In genomic region chr11:80958414-80958813, GRCh38 we compare ENCODE assay signal across 2 cellular contexts.
TF ChIP-seq lines count a peak whose summit lies in the region.

No MANE protein-coding gene starts in this region.

TF ChIP-seq in A549, 52 proteins besides CTCF, POLR2A, EP300 and RAD21:
- TF ChIP-seq MAFK (IDR thresholded peaks at IDR 0.05; ENCODE audit: partially characterized antibody): peak; percentile 19
- TF ChIP-seq JUN (IDR thresholded peaks at IDR 0.05): no peak
- 0 out of 2 replicates have a peak, but pooled peaks have one; percentile 26 for TF ChIP-seq NFE2L2 (conservative IDR thresholded peaks at IDR 0.05; ENCODE audit: low read length)
- no peak for TF ChIP-seq CBX8 (IDR thresholded peaks at IDR 0.05)
- TF ChIP-seq GATA3 (IDR thresholded peaks at IDR 0.05; ENCODE audit: borderline replicate concordance): no peak
- no peak for TF ChIP-seq USF2 (IDR thresholded peaks at IDR 0.05)
- no peak for TF ChIP-seq MAZ (IDR thresholded peaks at IDR 0.05; ENCODE audit: borderline replicate concordance, low read depth, low read length)
- no peak for TF ChIP-seq NPAS2 (CRISPR knock-in tag; IDR thresholded peaks at IDR 0.05; ENCODE audit: borderline replicate concordance)
- no peak for TF ChIP-seq ELK1 (IDR thresholded peaks at IDR 0.05; ENCODE audit: low read depth, low read length)
- TF ChIP-seq EHMT2 (IDR thresholded peaks at IDR 0.05; ENCODE audit: low read depth): no peak
- TF ChIP-seq CHD4 (IDR thresholded peaks at IDR 0.05; ENCODE audit: borderline replicate concordance): no peak
- TF ChIP-seq CEBPB (IDR thresholded peaks at IDR 0.05): 0 out of 4 replicates have a peak, but pooled peaks of 1 of the 2 experiments have one; percentile 10
- TF ChIP-seq MYC (IDR thresholded peaks at IDR 0.05; ENCODE audit: borderline replicate concordance, low read length): no peak
TF ChIP-seq in A549: peak in this region for 3.

TF ChIP-seq in IMR-90, 13 proteins besides CTCF, POLR2A, EP300 and RAD21:
- TF ChIP-seq NFE2L2 (IDR thresholded peaks at IDR 0.05; ENCODE audit: low read depth, low read length) (peak; percentile 47; the same call in 1 of the 2 replicates), ELK1 (IDR thresholded peaks at IDR 0.05; ENCODE audit: borderline replicate concordance, low read depth, low read length) (no peak)
